17 cellular contexts compared by ENCODE assay signal in the genomic region with DNA sequence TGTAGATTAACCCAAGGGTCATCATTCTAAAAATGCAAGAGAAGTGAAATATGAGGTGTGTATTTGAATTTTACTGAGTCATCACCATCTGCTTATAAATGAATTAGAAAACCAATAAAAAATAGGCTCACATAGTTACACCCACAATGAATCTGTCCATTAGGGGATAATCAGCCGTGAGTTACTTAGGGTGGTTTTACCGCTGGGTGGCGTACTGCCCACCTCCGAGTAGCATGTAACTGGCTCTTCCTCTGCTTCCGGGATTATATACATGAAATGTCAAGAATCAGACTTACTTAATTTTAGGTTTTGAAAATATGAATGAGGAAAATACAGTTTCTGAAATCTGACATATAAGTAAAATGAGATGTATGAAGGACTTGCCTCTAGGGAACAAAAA.
A peak's percentile ranks its signal among the peaks of the same experiment; 100 is the strongest.
DNase-seq lines count a peak whose midpoint lies in the region; ATAC-seq, FAIRE-seq and TF ChIP-seq lines count a peak whose summit lies in the region.
"Had no signal": no experiment of that assay in that cellular context is flagged by ENCODE, and none has a peak within 500 bp of the region (broad histone marks: within the 10 kb centered on the region; RNA-seq: fewer than 3 reads in every experiment).

No MANE protein-coding gene starts in this region.

- TF ChIP-seq CTCF in GM10248 (IDR thresholded peaks at IDR 0.05; ENCODE audit: control extremely low read depth, extremely low read depth, low read depth, missing control alignments): peak; percentile 19
- peak; percentile 84 for TF ChIP-seq CTCF in H9 (conservative IDR thresholded peaks at IDR 0.05)

- no peak overlapping the region for H2BK20ac ChIP-seq in H9 (ENCODE audit: low read depth, low read length, poor library complexity, severe bottlenecking)

- no peak overlapping the region for H3K18ac ChIP-seq in H9 (ENCODE audit: insufficient read length, low read depth, low read length)

- H3K9me3 Mint-ChIP-seq in H9: no peaks in the 10 kb centered on the region

- H4K8ac ChIP-seq in H9 (replicated peaks; ENCODE audit: insufficient read length, low read depth, low read length): no peak overlapping the region

- no peaks in the 10 kb centered on the region for H3K79me1 ChIP-seq in H9 (ENCODE audit: insufficient read depth, low read depth, low read length, poor library complexity, severe bottlenecking)

- POLR2A ChIA-PET in GM10248 (lab: Yijun Ruan, JAX): no interaction called here

- no peak overlapping the region for H2AFZ ChIP-seq in H9 (ENCODE audit: low read length)

- H3T11ph ChIP-seq in H9 (ENCODE audit: low read length): no peak overlapping the region

- H3K23ac ChIP-seq in H9 (ENCODE audit: insufficient read length, low read depth, low read length): no peak overlapping the region

- H2BK5ac ChIP-seq in H9 (ENCODE audit: insufficient read length, low read length): no peak overlapping the region

- no peaks in the 10 kb centered on the region for H3K23me2 ChIP-seq in H9 (ENCODE audit: insufficient read length, low read depth, low read length, poor library complexity, severe bottlenecking)

- no peak overlapping the region for H3K4me2 ChIP-seq in H9 (ENCODE audit: insufficient read depth, insufficient read length, low read length)

- H4K20me1 ChIP-seq in H9 (ENCODE audit: control insufficient read depth, insufficient read depth, insufficient read length): no peaks in the 10 kb centered on the region

- no peak overlapping the region for H3K14ac ChIP-seq in H9 (ENCODE audit: insufficient read depth, low read length)

- H3K9me3 ChIP-seq in H9 (ENCODE audit: control insufficient read depth, low read depth, low read length): no peaks in the 10 kb centered on the region
- H3K9me3 ChIP-seq: neutrophil had no signal

- H3K4me1 ChIP-seq in H9 (ENCODE audit: insufficient read depth, low read length): no peaks in the 10 kb centered on the region; the same call in 1 of the 2 replicates

- no CpG with 5 or more reads among the region's 5 CpGs for WGBS in H9 (ENCODE audit: extremely low coverage, insufficient read length, low lambda C conversion rate)

- H3K9ac ChIP-seq in H9 (ENCODE audit: extremely low read depth, insufficient read length, low read length): no peak overlapping the region

- CTCF ChIA-PET in GM10248 (lab: Yijun Ruan, JAX): interaction anchor here (1.4 to 3.4 kb wide), 2 partner anchors 8 to 303 kb away, joined by 3 to 11 read pairs; no protein-coding TSS in a partner anchor

- H4K5ac ChIP-seq in H9 (ENCODE audit: insufficient read length, low read depth, low read length): no peak overlapping the region

- ATAC-seq in GM18858 (IDR thresholded peaks at IDR 0.05; ENCODE audit: unreplicated experiment): no peak
- ATAC-seq: activated naive CD8-positive, alpha-beta T cell treated with anti-CD3 and anti-CD28 coated beads, Interleukin-2, amount 50 U/mL, for 24 hours; CD8-positive, alpha-beta T cell; esophagus mucosa; Right ventricle myocardium inferior had no signal

- no peak for DNase-seq in GM10248 (ENCODE audit: extremely low spot score)
- peak; percentile 57 for DNase-seq in H9
- peak; percentile 45 for DNase-seq in OCI-M1 (lab: John Stamatoyannopoulos, UW)
- peak; percentile 68 for DNase-seq in iPS-NIHi7 (ENCODE audit: extremely low spot score)
- no peak for DNase-seq in GM19239 (ENCODE audit: insufficient read length, low spot score)
- no peak for DNase-seq in NCI-H1105 treated with DMSO at 0.1 percent for 48 hours (lab: John Stamatoyannopoulos, UW)
- DNase-seq: activated naive CD8-positive, alpha-beta T cell treated with anti-CD3 and anti-CD28 coated beads, Interleukin-2, amount 50 U/mL, for 24 hours; CD8-positive, alpha-beta T cell; hippocampal formation; NCI-H1417; NCI-H510A treated with DMSO at 0.1 percent for 48 hours had no signal

- H2BK12ac ChIP-seq in H9 (ENCODE audit: insufficient read length, low read depth, low read length): no peak overlapping the region

- H3K27me3 Mint-ChIP-seq in H9 (ENCODE audit: low read depth): no peaks in the 10 kb centered on the region
- H3K27me3 Mint-ChIP-seq: activated naive CD8-positive, alpha-beta T cell treated with anti-CD3 and anti-CD28 coated beads, Interleukin-2, amount 50 U/mL, for 24 hours had no signal

- H2AK5ac ChIP-seq in H9 (ENCODE audit: insufficient read length, low read length): no peak overlapping the region

- H3K79me2 ChIP-seq in H9 (ENCODE audit: insufficient read depth, low read length): no peaks in the 10 kb centered on the region

- no peak overlapping the region for H3K4ac ChIP-seq in H9 (ENCODE audit: low read depth, low read length)

- no peaks in the 10 kb centered on the region for H3K27me3 ChIP-seq in H9 (ENCODE audit: insufficient read depth, low read length)
- H3K27me3 ChIP-seq: neutrophil had no signal

- H2BK120ac ChIP-seq in H9 (ENCODE audit: low read depth, low read length, poor library complexity, severe bottlenecking): no peak overlapping the region

- H3K36me3 Mint-ChIP-seq in H9 (ENCODE audit: insufficient read depth in 1 of 3, low read depth in 3 of 3): no peaks in the 10 kb centered on the region
- H3K36me3 Mint-ChIP-seq: CD8-positive, alpha-beta T cell had no signal

- no peak overlapping the region for H3K4me3 Mint-ChIP-seq in H9
- H3K4me3 Mint-ChIP-seq: activated naive CD8-positive, alpha-beta T cell treated with anti-CD3 and anti-CD28 coated beads, Interleukin-2, amount 50 U/mL, for 24 hours; CD8-positive, alpha-beta T cell had no signal

- no peak for FAIRE-seq in GM19239 (lab: Jason Lieb, UNC)

- H2BK15ac ChIP-seq in H9 (ENCODE audit: low read depth, low read length): no peak overlapping the region

- no peak overlapping the region for H4K91ac ChIP-seq in H9 (ENCODE audit: insufficient read length, low read depth, low read length)

- H3K4me1 Mint-ChIP-seq in H9: peaks cover 10 to 14% of the 10 kb centered on the region in 2 experiments
- H3K4me1 Mint-ChIP-seq: activated naive CD8-positive, alpha-beta T cell treated with anti-CD3 and anti-CD28 coated beads, Interleukin-2, amount 50 U/mL, for 24 hours had no signal

- H3K56ac ChIP-seq in H9 (ENCODE audit: insufficient read length, low read depth, low read length): no peak overlapping the region

- no peak overlapping the region for H3K27ac ChIP-seq in H9 (ENCODE audit: insufficient read length, low read depth, low read length)
- H3K27ac ChIP-seq: HL-60, neutrophil, skin epidermis had no signal

- no peak overlapping the region for H3K27ac Mint-ChIP-seq in H9
- H3K27ac Mint-ChIP-seq: activated naive CD8-positive, alpha-beta T cell treated with anti-CD3 and anti-CD28 coated beads, Interleukin-2, amount 50 U/mL, for 24 hours; CD8-positive, alpha-beta T cell had no signal

Comparison
In these comparisons a context has a peak if more than half of its experiments do, and no peak if none do; other contexts are left out.
1. DNase-seq: peak in H9 (single experiment), OCI-M1 (single experiment) and iPS-NIHi7 (single experiment); none in GM10248 (single experiment), GM19239 (single experiment) and NCI-H1105 treated with DMSO at 0.1 percent for 48 hours (single experiment).